Comparison of ENCODE assay signal across 8 cellular contexts in the genomic region with DNA sequence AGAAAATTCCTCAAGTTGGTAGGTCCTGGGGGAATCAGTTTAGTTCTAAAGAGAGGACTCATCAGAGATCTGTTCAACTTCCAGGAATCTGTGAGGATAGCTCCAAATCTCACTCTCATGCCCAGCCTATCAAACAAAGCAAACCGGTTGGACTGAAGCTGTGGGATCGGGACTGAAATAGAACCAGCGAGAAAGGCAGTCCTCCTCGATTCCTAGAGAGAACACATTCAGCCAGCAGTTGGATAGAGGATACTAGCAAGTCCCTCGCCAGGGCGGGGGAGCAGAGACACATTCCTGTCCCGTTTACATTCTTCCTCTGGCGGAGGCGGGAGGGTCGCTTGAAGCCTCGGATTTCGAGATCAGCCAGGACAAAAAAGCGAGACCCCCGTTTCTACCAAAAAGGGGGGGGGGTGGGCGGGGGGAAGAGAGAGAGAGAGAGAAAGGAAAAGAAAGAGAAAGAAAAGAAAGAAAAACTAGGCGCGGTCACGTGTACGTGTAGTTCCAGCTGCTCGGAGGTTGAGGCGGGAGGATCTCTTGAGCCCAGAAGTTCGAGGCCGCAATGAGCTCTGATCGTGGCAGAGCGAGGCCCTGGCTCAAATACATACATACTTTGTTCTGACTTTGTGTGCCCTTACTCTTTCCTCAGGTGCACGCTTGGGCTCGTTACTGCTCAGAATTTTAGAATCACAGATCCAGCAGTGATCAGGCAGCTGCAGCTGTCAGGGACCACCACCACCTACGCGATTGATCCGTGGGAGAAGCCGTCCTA. TPM values are rescaled to one million over a fixed set of nuclear protein-coding genes. Genes with fewer than 3 reads are reported as not detected.
A peak's percentile ranks its signal among the peaks of the same experiment; 100 is the strongest.
DNase-seq lines count a peak whose midpoint lies in the region; ATAC-seq, FAIRE-seq and TF ChIP-seq lines count a peak whose summit lies in the region.

No MANE protein-coding gene starts in this region.

- H3K4me1 ChIP-seq in kidney (ENCODE audit: control insufficient read depth in 1 of 2, insufficient read depth in 1 of 2, low read depth in 1 of 2, low read length in 2 of 2) (no peaks in the 10 kb centered on the region), small intestine (ENCODE audit: control insufficient read depth in 2 of 2, insufficient read depth in 1 of 2, low read depth in 1 of 2, low read length in 1 of 2) (no peaks in the 10 kb centered on the region)

- H3K9me3 ChIP-seq in kidney (ENCODE audit: control insufficient read depth in 1 of 2, low read length in 2 of 2): no peaks in the 10 kb centered on the region
- no peaks in the 10 kb centered on the region for H3K9me3 ChIP-seq in small intestine (ENCODE audit: control insufficient read depth, low read depth)

- 10 to 12% (median 11%) methylated on average over 31 of the region's 31 CpGs for WGBS in small intestine, 3 donors

- H3K9ac ChIP-seq in kidney (ENCODE audit: low read length in 2 of 2): peak overlapping the region; percentile 30 to 83

- H3K27me3 ChIP-seq in small intestine (ENCODE audit: control insufficient read depth in 2 of 2, insufficient read depth in 2 of 2, low read length in 2 of 2): no peaks in the 10 kb centered on the region

- H3K36me3 ChIP-seq in kidney (ENCODE audit: control insufficient read depth in 1 of 2, insufficient read depth in 2 of 2, low read length in 2 of 2) (no peaks in the 10 kb centered on the region), small intestine (ENCODE audit: control insufficient read depth in 2 of 2, insufficient read depth in 2 of 2, low read length in 2 of 2) (no peaks in the 10 kb centered on the region)

- no peak for FAIRE-seq in kidney (lab: Jason Lieb, UNC)
- no peak for FAIRE-seq in small intestine (lab: Jason Lieb, UNC)

- ATAC-seq in HG03342 (IDR thresholded peaks at IDR 0.05; ENCODE audit: unreplicated experiment) (no peak), HG02870 (IDR thresholded peaks at IDR 0.05; ENCODE audit: unreplicated experiment) (no peak)

- DNase-seq in DMS153 treated with DMSO at 0.1 percent for 48 hours (lab: John Stamatoyannopoulos, UW; ENCODE audit: unreplicated experiment): peak; percentile 89
- DNase-seq in NB4 (ENCODE audit: low read depth): peak; percentile 62
- peak; percentile 95 for DNase-seq in SK-N-DZ (ENCODE audit: low spot score)
- peak; percentile 98 for DNase-seq in dermis blood vessel endothelial cell
- DNase-seq in kidney: peak; percentile 91
- peak; percentile 94 for DNase-seq in small intestine

- no peak for TF ChIP-seq POLR2A in NB4 (IDR thresholded peaks at IDR 0.05; ENCODE audit: extremely low read depth, insufficient read length)

- TF ChIP-seq CTCF in NB4 (IDR thresholded peaks at IDR 0.05; ENCODE audit: low read depth, low read length): no peak
- TF ChIP-seq CTCF in kidney (IDR thresholded peaks at IDR 0.05; ENCODE audit: borderline replicate concordance, extremely low read depth, insufficient read depth): no peak

- H3K27ac ChIP-seq in kidney (ENCODE audit: low read depth in 2 of 2, low read length in 2 of 2): peak overlapping the region; percentile 73 to 79
- peak overlapping the region; percentile 79 to 83 for H3K27ac ChIP-seq in small intestine (ENCODE audit: low read depth in 1 of 2, low read length in 1 of 2)

- H3K4me3 ChIP-seq in NB4 (ENCODE audit: low read depth, low read length) (no peak overlapping the region), kidney (ENCODE audit: low read length in 2 of 2) (peak overlapping the region; percentile 74 to 84), small intestine (ENCODE audit: low read depth in 1 of 2, low read length in 2 of 2) (peak overlapping the region; percentile 32 to 44)

- intact Hi-C loops in kidney (cut with DNase I): no loop called here

RNA-seq across cellular contexts. Expression of gene ZNF311, which starts 19.5 kb away (rescaled TPM):
- polyA plus RNA-seq in SK-N-DZ (2014; cell fraction: cytosol; rRNA removed): not detected in 2 replicates
- not detected in 2 replicates for polyA plus RNA-seq in SK-N-DZ (2014; cell fraction: nucleus; rRNA removed)
- 0.17 and 0.28 TPM in 2 replicates for total RNA-seq in dermis blood vessel endothelial cell
- total RNA-seq in kidney: 1.6 TPM
- 0.77 TPM for polyA plus RNA-seq in kidney (ENCODE audit: insufficient read depth, low read depth, low replicate concordance)
- 1 to 10 TPM in 1 of 3 donors, under 1 TPM in 2; 0.27 to 1.1 (median 0.61) TPM for polyA plus RNA-seq in small intestine

RNA-seq across cellular contexts. Expression of gene OR2W1, which starts 59.4 kb away (rescaled TPM):
- polyA plus RNA-seq in SK-N-DZ (2014; cell fraction: cytosol; rRNA removed): not detected in 2 replicates
- not detected in 2 replicates for polyA plus RNA-seq in SK-N-DZ (2014; cell fraction: nucleus; rRNA removed)
- total RNA-seq in dermis blood vessel endothelial cell: not detected in 2 replicates
- not detected for total RNA-seq in kidney
- not detected for polyA plus RNA-seq in kidney (ENCODE audit: insufficient read depth, low read depth, low replicate concordance)
- not detected for polyA plus RNA-seq in small intestine
